12 cellular contexts compared by ENCODE assay signal in the genomic region with DNA sequence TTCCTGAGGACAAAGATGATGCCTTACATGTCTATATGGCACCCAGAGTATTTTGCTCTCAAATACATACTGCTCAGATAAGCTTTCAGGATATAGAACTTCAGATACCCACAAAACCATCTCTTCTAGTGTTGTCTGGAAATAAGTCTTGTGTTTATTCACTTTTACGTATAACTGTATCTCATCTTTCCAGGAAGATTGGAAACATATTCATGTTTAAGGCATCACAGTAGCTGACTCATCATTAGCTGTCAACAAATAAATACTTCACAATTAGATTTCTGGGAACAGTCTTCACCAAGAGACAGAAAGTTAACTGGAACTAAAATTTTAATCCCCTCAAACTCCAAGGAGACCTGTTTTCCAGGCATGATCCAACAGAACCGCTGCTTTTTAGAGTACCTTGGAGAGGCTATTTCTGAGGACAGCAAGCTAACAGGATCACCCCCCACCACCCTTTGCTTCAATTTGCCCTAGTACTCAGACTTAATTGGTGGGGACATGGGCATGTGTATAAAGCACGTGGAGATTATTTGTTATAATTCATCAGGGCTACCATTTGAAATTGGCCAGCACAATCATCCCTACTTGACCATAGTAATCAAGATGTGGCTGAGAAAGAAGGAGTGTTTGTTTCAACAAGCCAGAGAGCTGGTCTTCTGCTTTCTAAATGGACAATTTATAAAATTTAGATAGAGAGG.
A peak's percentile ranks its signal among the peaks of the same experiment; 100 is the strongest.
DNase-seq lines count a peak whose midpoint lies in the region; ATAC-seq, FAIRE-seq and TF ChIP-seq lines count a peak whose summit lies in the region.
"Had no signal": no experiment of that assay in that cellular context is flagged by ENCODE, and none has a peak within 500 bp of the region (broad histone marks: within the 10 kb centered on the region; RNA-seq: fewer than 3 reads in every experiment).

No MANE protein-coding gene starts in this region.

- H3K9me3 ChIP-seq in AG04450 (ENCODE audit: control insufficient read depth, insufficient read depth, low read length) (no peaks in the 10 kb centered on the region), keratinocyte (ENCODE audit: control insufficient read depth, low read depth, low read length) (no peaks in the 10 kb centered on the region)

- no peak overlapping the region for H2AFZ ChIP-seq in keratinocyte (ENCODE audit: control insufficient read depth, low read length)

- peaks cover 55% of the 10 kb centered on the region for H3K4me1 Mint-ChIP-seq in WTC11

- peak overlapping the region; percentile 46 for H3K9ac ChIP-seq in keratinocyte (ENCODE audit: control insufficient read depth, extremely low read depth, insufficient read depth, low read length)
- H3K9ac ChIP-seq: KMS-11 had no signal

- no peak for TF ChIP-seq CTCF in AG04450 (IDR thresholded peaks at IDR 0.05; ENCODE audit: low read depth, low read length)
- no peak for TF ChIP-seq CTCF in keratinocyte (optimal IDR thresholded peaks at IDR 0.05 in 1 of 3, IDR thresholded peaks at IDR 0.05 in 1 of 3, conservative IDR thresholded peaks at IDR 0.05 in 1 of 3; ENCODE audit: extremely low read depth in 1 of 3, insufficient read depth in 2 of 3, low read length in 3 of 3)
- TF ChIP-seq CTCF in WTC11 (IDR thresholded peaks at IDR 0.05), result no peak

- no peaks in the 10 kb centered on the region for H3K36me3 Mint-ChIP-seq in WTC11

- H3K27me3 ChIP-seq in AG04450 (ENCODE audit: control insufficient read depth, insufficient read depth, low read length) (no peaks in the 10 kb centered on the region), keratinocyte (ENCODE audit: control insufficient read depth, extremely low read depth, insufficient read depth, low read length) (no peaks in the 10 kb centered on the region)

- H3K4me3 ChIP-seq in AG04450 (ENCODE audit: low read depth, low read length) (no peak overlapping the region), keratinocyte (ENCODE audit: control insufficient read depth in 2 of 3, extremely low read depth in 1 of 3, insufficient read depth in 2 of 3, low read depth in 1 of 3, low read length in 3 of 3) (peak overlapping the region in 1 of 3 experiments; percentile 15)

- ATAC-seq in WTC11, result no peak
- ATAC-seq: activated CD8-positive, alpha-beta memory T cell treated with anti-CD3 and anti-CD28 coated beads, Interleukin-2, amount 10 ng/mL, durations not matched to agents 7 days and 5 days had no signal

- H3K4me1 ChIP-seq in keratinocyte (ENCODE audit: control insufficient read depth, extremely low read depth, insufficient read depth, low read length), result peaks cover 92% of the 10 kb centered on the region

- CTCF ChIA-PET in AG04450 (lab: Charles Lee), result interaction anchor here (1.0 to 1.7 kb wide), 2 partner anchors 43 to 90 kb away, joined by 3 to 6 read pairs; no protein-coding TSS in a partner anchor
- CTCF ChIA-PET in WTC11 (lab: Charles Lee), result no interaction called here

- peak overlapping the region; percentile 73 for H3K4me2 ChIP-seq in keratinocyte (ENCODE audit: control insufficient read depth, extremely low read depth, insufficient read depth, low read depth, low read length)
- H3K4me2 ChIP-seq: KMS-11 had no signal

- no peaks in the 10 kb centered on the region for H4K20me1 ChIP-seq in keratinocyte (ENCODE audit: control insufficient read depth, extremely low read depth, insufficient read depth, low read length)

- H3K27ac ChIP-seq in AG04450 (ENCODE audit: low read depth, low read length) (peak overlapping the region; percentile 98), keratinocyte (ENCODE audit: control insufficient read depth, insufficient read depth, low read length) (peak overlapping the region; percentile 98)
- H3K27ac ChIP-seq: KMS-11 had no signal

- FAIRE-seq in keratinocyte (lab: Jason Lieb, UNC), result peak; percentile 58

- POLR2A ChIA-PET in AG04450 (lab: Yijun Ruan, JAX) (interaction anchor here (0.7 to 1.4 kb wide), 5 partner anchors 8 to 73 kb away, joined by 3 to 5 read pairs (median 3); no protein-coding TSS in a partner anchor), WTC11 (lab: Charles Lee) (interaction anchor here (1.1 kb wide), 1 partner anchor 129 kb away, joined by 3 read pairs; a partner anchor contains a TSS)

- no peaks in the 10 kb centered on the region for H3K9me1 ChIP-seq in keratinocyte (ENCODE audit: control insufficient read depth, extremely low read depth, insufficient read depth, low read length)

- no peaks in the 10 kb centered on the region for H3K36me3 ChIP-seq in keratinocyte (ENCODE audit: control insufficient read depth in 2 of 2, extremely low read depth in 1 of 2, insufficient read depth in 2 of 2, low read length in 2 of 2)

- in situ Hi-C loops in ACHN (cut with HindIII; ENCODE audit: low pct_ligation_motif_present, low pct_unique_long_range_greater_than_20kb, low sequenced_read_pairs), result no loop called here

- no peaks in the 10 kb centered on the region for H3K79me2 ChIP-seq in keratinocyte (ENCODE audit: control insufficient read depth, insufficient read depth, low read length)

- dilution Hi-C loops in keratinocyte (cut with MboI; ENCODE audit: extremely low pct_ligation_motif_present, low sequenced_read_pairs), result no loop called here

- H3K27ac Mint-ChIP-seq in WTC11, result no peak overlapping the region
- H3K27ac Mint-ChIP-seq: activated CD8-positive, alpha-beta memory T cell treated with anti-CD3 and anti-CD28 coated beads, Interleukin-2, amount 10 ng/mL, durations not matched to agents 7 days and 5 days had no signal

- peaks cover 10% of the 10 kb centered on the region for H3K27me3 Mint-ChIP-seq in WTC11 (ENCODE audit: low read depth)

- DNase-seq in AG04450 (ENCODE audit: low read depth, low spot score), result no peak
- peak; percentile 95 for DNase-seq in HCEC 1CT
- peak; percentile 30 for DNase-seq in astrocyte of the hippocampus (ENCODE audit: low read depth, low spot score)
- DNase-seq in keratinocyte (ENCODE audit: low read depth, low spot score), result no peak
- DNase-seq in ACHN, result no peak
- no peak for DNase-seq in activated CD8-positive, alpha-beta memory T cell treated with anti-CD3 and anti-CD28 coated beads, Interleukin-2, amount 50 U/mL, for 4 hours
- no peak for DNase-seq in WTC11 (ENCODE audit: low spot score)
- no peak for DNase-seq in NCI-H446 (lab: John Stamatoyannopoulos, UW)
- DNase-seq: activated CD8-positive, alpha-beta memory T cell treated with anti-CD3 and anti-CD28 coated beads, Interleukin-2, amount 10 ng/mL, durations not matched to agents 7 days and 5 days; cerebellar nuclear complex had no signal

- no peaks in the 10 kb centered on the region for H3K9me3 Mint-ChIP-seq in WTC11
- H3K9me3 Mint-ChIP-seq: neural crest cell had no signal

- H3K4me3 Mint-ChIP-seq in WTC11, result no peak overlapping the region
- H3K4me3 Mint-ChIP-seq: activated CD8-positive, alpha-beta memory T cell treated with anti-CD3 and anti-CD28 coated beads, Interleukin-2, amount 10 ng/mL, durations not matched to agents 7 days and 5 days; neural crest cell had no signal

TF ChIP-seq in WTC11, 78 proteins besides CTCF, POLR2A, EP300 and RAD21 (continues in another document):
- TF ChIP-seq, protein P1, sequence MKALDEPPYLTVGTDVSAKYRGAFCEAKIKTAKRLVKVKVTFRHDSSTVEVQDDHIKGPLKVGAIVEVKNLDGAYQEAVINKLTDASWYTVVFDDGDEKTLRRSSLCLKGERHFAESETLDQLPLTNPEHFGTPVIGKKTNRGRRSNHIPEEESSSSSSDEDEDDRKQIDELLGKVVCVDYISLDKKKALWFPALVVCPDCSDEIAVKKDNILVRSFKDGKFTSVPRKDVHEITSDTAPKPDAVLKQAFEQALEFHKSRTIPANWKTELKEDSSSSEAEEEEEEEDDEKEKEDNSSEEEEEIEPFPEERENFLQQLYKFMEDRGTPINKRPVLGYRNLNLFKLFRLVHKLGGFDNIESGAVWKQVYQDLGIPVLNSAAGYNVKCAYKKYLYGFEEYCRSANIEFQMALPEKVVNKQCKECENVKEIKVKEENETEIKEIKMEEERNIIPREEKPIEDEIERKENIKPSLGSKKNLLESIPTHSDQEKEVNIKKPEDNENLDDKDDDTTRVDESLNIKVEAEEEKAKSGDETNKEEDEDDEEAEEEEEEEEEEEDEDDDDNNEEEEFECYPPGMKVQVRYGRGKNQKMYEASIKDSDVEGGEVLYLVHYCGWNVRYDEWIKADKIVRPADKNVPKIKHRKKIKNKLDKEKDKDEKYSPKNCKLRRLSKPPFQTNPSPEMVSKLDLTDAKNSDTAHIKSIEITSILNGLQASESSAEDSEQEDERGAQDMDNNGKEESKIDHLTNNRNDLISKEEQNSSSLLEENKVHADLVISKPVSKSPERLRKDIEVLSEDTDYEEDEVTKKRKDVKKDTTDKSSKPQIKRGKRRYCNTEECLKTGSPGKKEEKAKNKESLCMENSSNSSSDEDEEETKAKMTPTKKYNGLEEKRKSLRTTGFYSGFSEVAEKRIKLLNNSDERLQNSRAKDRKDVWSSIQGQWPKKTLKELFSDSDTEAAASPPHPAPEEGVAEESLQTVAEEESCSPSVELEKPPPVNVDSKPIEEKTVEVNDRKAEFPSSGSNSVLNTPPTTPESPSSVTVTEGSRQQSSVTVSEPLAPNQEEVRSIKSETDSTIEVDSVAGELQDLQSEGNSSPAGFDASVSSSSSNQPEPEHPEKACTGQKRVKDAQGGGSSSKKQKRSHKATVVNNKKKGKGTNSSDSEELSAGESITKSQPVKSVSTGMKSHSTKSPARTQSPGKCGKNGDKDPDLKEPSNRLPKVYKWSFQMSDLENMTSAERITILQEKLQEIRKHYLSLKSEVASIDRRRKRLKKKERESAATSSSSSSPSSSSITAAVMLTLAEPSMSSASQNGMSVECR (CRISPR knock-in tag; IDR thresholded peaks at IDR 0.05; ENCODE audit: borderline replicate concordance), result no peak
- TF ChIP-seq NR2C2 (CRISPR knock-in tag; IDR thresholded peaks at IDR 0.05) (no peak), ESRRA (CRISPR knock-in tag; IDR thresholded peaks at IDR 0.05; ENCODE audit: borderline replicate concordance) (no peak), SMAD4 (CRISPR knock-in tag; IDR thresholded peaks at IDR 0.05) (no peak)
- TF ChIP-seq, protein P2, sequence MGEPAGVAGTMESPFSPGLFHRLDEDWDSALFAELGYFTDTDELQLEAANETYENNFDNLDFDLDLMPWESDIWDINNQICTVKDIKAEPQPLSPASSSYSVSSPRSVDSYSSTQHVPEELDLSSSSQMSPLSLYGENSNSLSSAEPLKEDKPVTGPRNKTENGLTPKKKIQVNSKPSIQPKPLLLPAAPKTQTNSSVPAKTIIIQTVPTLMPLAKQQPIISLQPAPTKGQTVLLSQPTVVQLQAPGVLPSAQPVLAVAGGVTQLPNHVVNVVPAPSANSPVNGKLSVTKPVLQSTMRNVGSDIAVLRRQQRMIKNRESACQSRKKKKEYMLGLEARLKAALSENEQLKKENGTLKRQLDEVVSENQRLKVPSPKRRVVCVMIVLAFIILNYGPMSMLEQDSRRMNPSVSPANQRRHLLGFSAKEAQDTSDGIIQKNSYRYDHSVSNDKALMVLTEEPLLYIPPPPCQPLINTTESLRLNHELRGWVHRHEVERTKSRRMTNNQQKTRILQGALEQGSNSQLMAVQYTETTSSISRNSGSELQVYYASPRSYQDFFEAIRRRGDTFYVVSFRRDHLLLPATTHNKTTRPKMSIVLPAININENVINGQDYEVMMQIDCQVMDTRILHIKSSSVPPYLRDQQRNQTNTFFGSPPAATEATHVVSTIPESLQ (CRISPR knock-in tag; IDR thresholded peaks at IDR 0.05), result no peak

Comparison
In these comparisons a context has a peak if more than half of its experiments do, and no peak if none do; other contexts are left out.
1. DNase-seq: peak in HCEC 1CT (single experiment) and astrocyte of the hippocampus (single experiment); none in AG04450 (single experiment), keratinocyte (single experiment), ACHN (single experiment), activated CD8-positive, alpha-beta memory T cell treated with anti-CD3 and anti-CD28 coated beads, Interleukin-2, amount 50 U/mL, for 4 hours (single experiment), WTC11 (single experiment) and NCI-H446 (0 of 2).